ENCODE assay signal across 17 cellular contexts in the genomic region with DNA sequence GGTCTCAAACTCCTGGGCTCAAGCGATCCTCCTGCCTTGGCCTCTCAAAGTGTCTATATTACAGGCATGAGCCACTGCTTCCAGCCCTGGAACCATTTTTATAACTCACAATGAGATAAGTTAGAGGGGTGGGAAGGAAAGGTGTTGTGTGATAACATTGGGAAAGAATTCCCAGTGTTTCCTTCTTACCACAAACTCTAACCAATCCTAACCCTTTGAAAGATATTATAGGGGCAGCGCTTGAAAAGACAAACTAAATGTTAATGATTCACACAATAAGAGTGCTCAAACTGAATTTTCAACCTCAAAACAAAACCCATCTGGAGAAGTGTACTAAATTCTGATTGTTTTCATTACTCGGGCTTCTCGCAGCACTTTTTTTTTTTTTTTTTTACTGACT.
"Had no signal": no experiment of that assay in that cellular context is flagged by ENCODE, and none has a peak within 500 bp of the region (broad histone marks: within the 10 kb centered on the region; RNA-seq: fewer than 3 reads in every experiment).

No MANE protein-coding gene starts in this region.

- H3K36me3 ChIP-seq: brain microvascular endothelial cell, gastrocnemius medialis, heart left ventricle, right atrium auricular region, tibial nerve had no signal

- H3K9me3 ChIP-seq: gastrocnemius medialis, right atrium auricular region had no signal

- H3K4me1 ChIP-seq: gastrocnemius medialis had no signal

- H3K27ac ChIP-seq: brain microvascular endothelial cell, gastrocnemius medialis, heart left ventricle, right atrium auricular region, skin epidermis, tibial nerve had no signal

- H3K27me3 ChIP-seq: brain microvascular endothelial cell, gastrocnemius medialis, heart left ventricle, right atrium auricular region, tibial nerve had no signal

- DNase-seq: activated CD4-positive, alpha-beta memory T cell treated with anti-CD3 and anti-CD28 coated beads for 36 hours; activated CD4-positive, alpha-beta T cell treated with anti-CD3 and anti-CD28 coated beads for 36 hours; activated CD8-positive, alpha-beta memory T cell treated with anti-CD3 and anti-CD28 coated beads, Interleukin-2, amount 10 ng/mL, durations not matched to agents 7 days and 5 days; activated naive CD4-positive, alpha-beta T cell; activated naive CD8-positive, alpha-beta T cell treated with anti-CD3 and anti-CD28 coated beads, Interleukin-2, amount 10 ng/mL, durations not matched to agents 7 days and 5 days; brain microvascular endothelial cell; central memory CD4-positive, alpha-beta T cell; gastrocnemius medialis; heart left ventricle; nephron progenitor cell; occipital lobe; SW 1271 had no signal

- H3K4me3 ChIP-seq: gastrocnemius medialis, heart left ventricle, lung, right atrium auricular region, skin epidermis, tibial nerve had no signal

- ATAC-seq: activated CD4-positive, alpha-beta T cell treated with anti-CD3 and anti-CD28 coated beads for 36 hours; activated CD8-positive, alpha-beta memory T cell treated with anti-CD3 and anti-CD28 coated beads, Interleukin-2, amount 10 ng/mL, durations not matched to agents 7 days and 5 days; activated T-helper 17 cell treated with anti-CD3 and anti-CD28 coated beads, Interleukin-2, amount 50 U/mL, for 72 hours; gastrocnemius medialis; heart left ventricle had no signal
